ENCODE assay signal across 11 cellular contexts in the genomic region with DNA sequence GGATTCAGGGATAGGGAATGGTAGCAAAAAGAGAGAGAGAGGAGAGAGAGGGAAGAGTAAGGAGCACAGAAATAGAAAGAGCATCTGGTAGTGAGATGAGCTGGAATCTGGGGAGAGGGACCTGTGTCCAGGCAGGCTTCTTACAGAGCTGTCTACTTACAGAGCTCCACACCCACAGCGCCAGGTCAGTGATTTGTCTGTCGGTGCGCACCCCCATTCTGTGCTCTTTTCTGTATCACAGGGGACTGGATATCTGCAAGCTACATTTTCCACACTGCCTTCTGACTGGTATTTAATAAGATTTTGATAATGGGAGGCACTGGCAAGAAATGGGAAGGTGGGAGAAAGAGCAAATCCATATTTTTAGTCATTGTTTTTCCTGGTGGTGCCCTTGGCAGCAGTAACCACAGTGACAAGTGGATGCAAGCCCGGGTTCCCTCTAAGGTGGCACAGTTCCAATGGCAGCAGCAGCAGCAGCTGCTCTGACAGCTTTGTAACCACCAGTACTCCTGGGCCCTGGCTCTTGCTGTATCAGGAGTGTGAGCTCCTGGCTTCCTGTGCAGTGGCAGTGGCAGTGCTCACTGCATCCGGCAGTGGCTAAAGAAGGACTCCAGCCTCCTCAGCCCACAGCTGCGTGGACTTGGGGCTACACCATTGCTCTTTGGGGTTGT.
DNase-seq lines count a peak whose midpoint lies in the region; ATAC-seq and TF ChIP-seq lines count a peak whose summit lies in the region.
"Had no signal": no experiment of that assay in that cellular context is flagged by ENCODE, and none has a peak within 500 bp of the region (broad histone marks: within the 10 kb centered on the region; RNA-seq: fewer than 3 reads in every experiment).

No MANE protein-coding gene starts in this region.

- H3K23ac ChIP-seq in mesenchymal stem cell (ENCODE audit: low read length in 2 of 2), result no peak overlapping the region

- TF ChIP-seq CTCF in brain (conservative IDR thresholded peaks at IDR 0.05), result no peak

- no peak overlapping the region for H4K91ac ChIP-seq in mesenchymal stem cell (ENCODE audit: low read length)

- H3K79me1 ChIP-seq in mesenchymal stem cell (replicated peaks; ENCODE audit: low read length, poor library complexity, severe bottlenecking), result no peaks in the 10 kb centered on the region

- no peak overlapping the region for H2BK5ac ChIP-seq in mesenchymal stem cell (ENCODE audit: low read depth, low read length, poor library complexity, severe bottlenecking)

- H3K36me3 Mint-ChIP-seq in brain, result no peaks in the 10 kb centered on the region
- H3K36me3 Mint-ChIP-seq: activated CD4-positive, alpha-beta memory T cell treated with anti-CD3 and anti-CD28 coated beads for 36 hours had no signal

- DNase-seq in COLO668 (lab: John Stamatoyannopoulos, UW; ENCODE audit: unreplicated experiment), result peak; percentile 84
- DNase-seq in NCI-H2081 (lab: John Stamatoyannopoulos, UW), result peak; percentile 84 to 96
- no peak for DNase-seq in mesenchymal stem cell
- no peak for DNase-seq in LoVo (ENCODE audit: low spot score)
- no peak for DNase-seq in retina
- DNase-seq: activated CD4-positive, alpha-beta memory T cell treated with anti-CD3 and anti-CD28 coated beads for 36 hours had no signal

- H3K27me3 ChIP-seq in mesenchymal stem cell (ENCODE audit: control insufficient read depth in 1 of 2, insufficient read depth in 1 of 2, low read length in 2 of 2), result no peaks in the 10 kb centered on the region
- H3K27me3 ChIP-seq: BLaER1 treated with 17β-estradiol and CSF1 and Interleukin-3, amounts not matched to agents 10 nM and 100 nM had no signal

- no peak overlapping the region for H3K18ac ChIP-seq in mesenchymal stem cell (ENCODE audit: low read depth in 1 of 2, low read length in 2 of 2)

- peaks cover 0 to 74% of the 10 kb centered on the region in 2 experiments for H3K36me3 ChIP-seq in mesenchymal stem cell (ENCODE audit: control insufficient read depth in 1 of 2, insufficient read depth in 2 of 2, low read depth in 1 of 2, low read length in 2 of 2)
- H3K36me3 ChIP-seq: BLaER1 treated with 17β-estradiol and CSF1 and Interleukin-3, amounts not matched to agents 10 nM and 100 nM had no signal

- peaks cover 16% of the 10 kb centered on the region for H3K4me1 Mint-ChIP-seq in brain

- H3K9ac ChIP-seq in mesenchymal stem cell (ENCODE audit: low read length), result peak overlapping the region; percentile 41
- H3K9ac ChIP-seq: BLaER1 treated with 17β-estradiol and CSF1 and Interleukin-3, amounts not matched to agents 10 nM and 100 nM had no signal

- peak overlapping the region in 1 of 5 experiments; percentile 5 for H3K4me3 Mint-ChIP-seq in brain
- H3K4me3 Mint-ChIP-seq: activated CD4-positive, alpha-beta memory T cell treated with anti-CD3 and anti-CD28 coated beads for 36 hours; natural killer cell treated with Interleukin-12 subunit alpha and Interleukin-12 subunit beta and Interleukin-15 and Interleukin-18, amount 100 ng/mL, for 72 hours had no signal

- no peaks in the 10 kb centered on the region for H3K9me3 ChIP-seq in mesenchymal stem cell (ENCODE audit: control insufficient read depth, low read length)
- H3K9me3 ChIP-seq: BLaER1 treated with 17β-estradiol and CSF1 and Interleukin-3, amounts not matched to agents 10 nM and 100 nM had no signal

- no peaks in the 10 kb centered on the region for H3K9me3 Mint-ChIP-seq in brain

- H3K27ac ChIP-seq in mesenchymal stem cell (ENCODE audit: low read length, poor library complexity, severe bottlenecking), result no peak overlapping the region
- H3K27ac ChIP-seq: BLaER1 treated with 17β-estradiol and CSF1 and Interleukin-3, amounts not matched to agents 10 nM and 100 nM had no signal

- no peak overlapping the region for H2BK15ac ChIP-seq in mesenchymal stem cell (ENCODE audit: low read depth, poor library complexity, severe bottlenecking)

- H2AK5ac ChIP-seq in mesenchymal stem cell (ENCODE audit: low read length, severe bottlenecking), result peak overlapping the region; percentile 1

- H3K4me3 ChIP-seq in mesenchymal stem cell (ENCODE audit: insufficient read depth in 1 of 2, low read depth in 1 of 2, low read length in 2 of 2), result no peak overlapping the region
- H3K4me3 ChIP-seq: BLaER1 treated with 17β-estradiol and CSF1 and Interleukin-3, amounts not matched to agents 10 nM and 100 nM had no signal

- no peak overlapping the region for H2AFZ ChIP-seq in mesenchymal stem cell (ENCODE audit: low read depth, low read length)

- no peak overlapping the region for H2BK120ac ChIP-seq in mesenchymal stem cell (ENCODE audit: low read depth, low read length)

- H3K4me1 ChIP-seq in mesenchymal stem cell (ENCODE audit: control insufficient read depth, insufficient read depth, low read depth, low read length), result peaks cover 6% of the 10 kb centered on the region

- ATAC-seq in HG03469 (IDR thresholded peaks at IDR 0.05; ENCODE audit: unreplicated experiment), result no peak
- no peak for ATAC-seq in HG03442 (IDR thresholded peaks at IDR 0.05; ENCODE audit: unreplicated experiment)
- ATAC-seq: natural killer cell treated with Interleukin-12 subunit alpha and Interleukin-12 subunit beta and Interleukin-15 and Interleukin-18, amount 100 ng/mL, for 72 hours had no signal

- WGBS in mesenchymal stem cell, result 88% methylated on average over 3 of the region's 6 CpGs

- peak overlapping the region; percentile 61 for H4K8ac ChIP-seq in mesenchymal stem cell (ENCODE audit: low read length)

- peak overlapping the region in 1 of 2 experiments; percentile 25 for H2BK12ac ChIP-seq in mesenchymal stem cell (ENCODE audit: low read length in 2 of 2)

- H3K27me3 Mint-ChIP-seq in brain, result peaks cover 10% of the 10 kb centered on the region
- H3K27me3 Mint-ChIP-seq: activated CD4-positive, alpha-beta memory T cell treated with anti-CD3 and anti-CD28 coated beads for 36 hours; natural killer cell treated with Interleukin-12 subunit alpha and Interleukin-12 subunit beta and Interleukin-15 and Interleukin-18, amount 100 ng/mL, for 72 hours had no signal

- no peak overlapping the region for H3K14ac ChIP-seq in mesenchymal stem cell (ENCODE audit: low read length in 2 of 2)

- H3K27ac Mint-ChIP-seq in brain, result peak overlapping the region; percentile 17 to 90 (median 59)
- H3K27ac Mint-ChIP-seq: activated CD4-positive, alpha-beta memory T cell treated with anti-CD3 and anti-CD28 coated beads for 36 hours; natural killer cell treated with Interleukin-12 subunit alpha and Interleukin-12 subunit beta and Interleukin-15 and Interleukin-18, amount 100 ng/mL, for 72 hours had no signal

- H3K4me2 ChIP-seq in mesenchymal stem cell (ENCODE audit: low read length, poor library complexity, severe bottlenecking), result no peak overlapping the region
- H3K4me2 ChIP-seq: BLaER1 treated with 17β-estradiol and CSF1 and Interleukin-3, amounts not matched to agents 10 nM and 100 nM had no signal

- H3K4ac ChIP-seq in mesenchymal stem cell (ENCODE audit: low read depth in 1 of 2, low read length in 2 of 2), result no peak overlapping the region

Comparison
In these comparisons a context has a peak if more than half of its experiments do, and no peak if none do; other contexts are left out.
1. DNase-seq: peak in COLO668 (single experiment) and NCI-H2081 (2 of 2); none in mesenchymal stem cell (single experiment), LoVo (single experiment) and retina (single experiment).